In the genomic region with DNA sequence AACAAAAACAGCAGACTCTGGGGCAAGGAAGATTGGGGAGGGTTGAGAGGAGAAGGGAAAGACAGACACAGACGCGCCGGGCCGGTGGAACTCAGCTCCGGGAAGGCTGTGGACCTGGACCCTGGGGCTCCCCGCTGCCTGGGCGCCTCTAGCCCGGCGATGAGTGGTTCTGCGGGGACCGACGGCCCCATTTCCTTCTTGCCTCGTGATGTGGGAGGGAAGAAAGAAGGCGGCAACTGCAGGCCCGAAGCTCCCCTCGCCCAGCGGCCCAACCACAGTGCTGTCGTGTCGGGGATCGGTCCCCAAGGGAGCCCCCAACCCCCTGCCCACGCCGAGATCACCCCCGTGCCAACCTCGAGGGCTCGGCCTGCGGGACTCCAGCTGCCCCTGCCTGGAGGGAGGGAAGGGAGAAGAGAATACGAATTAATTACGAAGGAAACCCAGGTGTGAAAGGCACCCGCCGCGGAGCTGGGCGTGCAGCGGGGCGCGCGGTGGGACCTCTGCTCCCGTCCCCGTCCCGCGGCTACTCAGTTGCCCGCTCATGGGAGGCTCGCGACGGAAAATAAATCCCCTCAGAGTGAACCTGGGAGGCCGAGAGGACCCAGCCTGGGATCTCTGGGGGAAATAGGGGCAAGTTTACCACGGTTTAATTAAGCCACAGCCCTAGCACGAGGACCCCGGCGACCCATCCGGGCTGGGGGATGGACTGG, we compare ENCODE assay signal across 17 cellular contexts. TPM values are rescaled to one million over a fixed set of nuclear protein-coding genes. Genes with fewer than 3 reads are reported as not detected.
A peak's percentile ranks its signal among the peaks of the same experiment; 100 is the strongest.
DNase-seq lines count a peak whose midpoint lies in the region; ATAC-seq and TF ChIP-seq lines count a peak whose summit lies in the region.
"Had no signal": no experiment of that assay in that cellular context is flagged by ENCODE, and none has a peak within 500 bp of the region (broad histone marks: within the 10 kb centered on the region; RNA-seq: fewer than 3 reads in every experiment).

No MANE protein-coding gene starts in this region.

- TF ChIP-seq CTCF in H9 (conservative IDR thresholded peaks at IDR 0.05) (no peak), ovary (IDR thresholded peaks at IDR 0.05) (no peak)

- no peak overlapping the region for H2AFZ ChIP-seq in H9 (ENCODE audit: low read length)

- H3T11ph ChIP-seq in H9 (ENCODE audit: low read length): no peak overlapping the region

- no peak overlapping the region for H4K5ac ChIP-seq in H9 (ENCODE audit: insufficient read length, low read depth, low read length)

- no peaks in the 10 kb centered on the region for H3K79me2 ChIP-seq in H9 (ENCODE audit: insufficient read depth, low read length)

- DNase-seq in CD8-positive, alpha-beta memory T cell: peak in 1 of 5 donors; percentile 3
- peak; percentile 38 for DNase-seq in H9
- peak; percentile 51 for DNase-seq in ecto neural progenitor cell (ENCODE audit: low spot score)
- DNase-seq in naive thymus-derived CD8-positive, alpha-beta T cell: no peak
- no peak for DNase-seq in RPMI8226
- no peak for DNase-seq in ovary
- no peak for DNase-seq in cerebellum (ENCODE audit: low spot score)
- no peak for DNase-seq in NCI-H2029 treated with DMSO at 0.1 percent for 48 hours (lab: John Stamatoyannopoulos, UW)
- DNase-seq: activated CD4-positive, alpha-beta T cell treated with anti-CD3 and anti-CD28 coated beads for 1 hour; CD4-positive, alpha-beta T cell; colonic mucosa; foreskin melanocyte; KG1; NCI-H2029; NK-92 treated with Interleukin-12 subunit alpha and Interleukin-12 subunit beta, amount 100 ng/mL, for 24 hours; tibial artery had no signal

- H3K27me3 Mint-ChIP-seq in CD8-positive, alpha-beta memory T cell: peaks cover 74 to 89% of the 10 kb centered on the region in 2 donors
- H3K27me3 Mint-ChIP-seq in H9 (ENCODE audit: low read depth): peaks cover 92% of the 10 kb centered on the region
- H3K27me3 Mint-ChIP-seq in naive thymus-derived CD8-positive, alpha-beta T cell: peaks cover 62 to 92% (median 76%) of the 10 kb centered on the region in 5 donors

- POLR2A ChIA-PET in CD8-positive, alpha-beta memory T cell (lab: Charles Lee): no interaction called here
- POLR2A ChIA-PET in naive thymus-derived CD8-positive, alpha-beta T cell (lab: Charles Lee): interaction anchor here (0.9 kb wide), 1 partner anchor 11 kb away, joined by 3 read pairs; no protein-coding TSS in a partner anchor

- intact Hi-C loops in ovary (cut with DNase I): no loop called here

- H3K18ac ChIP-seq in H9 (ENCODE audit: insufficient read length, low read depth, low read length): peak overlapping the region; percentile 45

- H3K14ac ChIP-seq in H9 (ENCODE audit: insufficient read depth, low read length): peak overlapping the region; percentile 58; the same call in 1 of the 2 replicates

- TF ChIP-seq POLR2A in ovary (IDR thresholded peaks at IDR 0.05): no peak

- no peak overlapping the region for H2BK120ac ChIP-seq in H9 (ENCODE audit: low read depth, low read length, poor library complexity, severe bottlenecking)

- H3K4me3 ChIP-seq in CD8-positive, alpha-beta memory T cell (ENCODE audit: low read length): no peak overlapping the region
- H3K4me3 ChIP-seq in ovary: no peak overlapping the region
- H3K4me3 ChIP-seq: colonic mucosa, tibial artery had no signal

- no peak overlapping the region for H2BK15ac ChIP-seq in H9 (ENCODE audit: low read depth, low read length)

- no peaks in the 10 kb centered on the region for H4K20me1 ChIP-seq in H9 (ENCODE audit: control insufficient read depth, insufficient read depth, insufficient read length)

- peaks cover 17 to 28% (median 18%) of the 10 kb centered on the region in 3 donors for H3K4me1 Mint-ChIP-seq in CD8-positive, alpha-beta memory T cell
- H3K4me1 Mint-ChIP-seq in H9: peaks cover 53 to 60% of the 10 kb centered on the region in 2 experiments
- H3K4me1 Mint-ChIP-seq in naive thymus-derived CD8-positive, alpha-beta T cell: peaks cover 14 to 37% (median 23%) of the 10 kb centered on the region in 4 donors

- CTCF ChIA-PET in CD8-positive, alpha-beta memory T cell (lab: Charles Lee): no interaction called here

- H2BK5ac ChIP-seq in H9 (ENCODE audit: insufficient read length, low read length): no peak overlapping the region

- no peak overlapping the region for H2BK20ac ChIP-seq in H9 (ENCODE audit: low read depth, low read length, poor library complexity, severe bottlenecking)

- no peaks in the 10 kb centered on the region for H3K79me1 ChIP-seq in H9 (ENCODE audit: insufficient read depth, low read depth, low read length, poor library complexity, severe bottlenecking)

- H3K23ac ChIP-seq in H9 (ENCODE audit: insufficient read length, low read depth, low read length): no peak overlapping the region

- H4K8ac ChIP-seq in H9 (replicated peaks; ENCODE audit: insufficient read length, low read depth, low read length): no peak overlapping the region

- no peak overlapping the region for H3K27ac ChIP-seq in CD8-positive, alpha-beta memory T cell (ENCODE audit: low read depth, low read length)
- H3K27ac ChIP-seq in H9 (ENCODE audit: insufficient read length, low read depth, low read length) (no peak overlapping the region), ovary (no peak overlapping the region)
- H3K27ac ChIP-seq: colonic mucosa, tibial artery had no signal

- H3K23me2 ChIP-seq in H9 (ENCODE audit: insufficient read length, low read depth, low read length, poor library complexity, severe bottlenecking): peaks cover 26% of the 10 kb centered on the region

- H2BK12ac ChIP-seq in H9 (ENCODE audit: insufficient read length, low read depth, low read length): no peak overlapping the region

- H3K4me1 ChIP-seq in CD8-positive, alpha-beta memory T cell (ENCODE audit: insufficient read depth, low read length): peaks cover 9% of the 10 kb centered on the region
- peaks cover 19% of the 10 kb centered on the region; the same call in 1 of the 2 replicates for H3K4me1 ChIP-seq in H9 (ENCODE audit: insufficient read depth, low read length)
- no peaks in the 10 kb centered on the region for H3K4me1 ChIP-seq in ovary (ENCODE audit: insufficient read depth)
- H3K4me1 ChIP-seq: colonic mucosa had no signal

- H3K36me3 ChIP-seq in CD8-positive, alpha-beta memory T cell (ENCODE audit: insufficient read depth, low read length): no peaks in the 10 kb centered on the region
- no peaks in the 10 kb centered on the region for H3K36me3 ChIP-seq in ovary
- H3K36me3 ChIP-seq: colonic mucosa, tibial artery had no signal

- no peak overlapping the region for H3K9ac ChIP-seq in H9 (ENCODE audit: extremely low read depth, insufficient read length, low read length)

- ATAC-seq in naive thymus-derived CD8-positive, alpha-beta T cell: peak in 1 of 2 donors; percentile 34
- ATAC-seq: left lobe of liver had no signal

- peak overlapping the region in 1 of 8 donors; percentile 67 for H3K27ac Mint-ChIP-seq in CD8-positive, alpha-beta memory T cell
- peak overlapping the region in 1 of 3 experiments; percentile 89; a peak in 1 of 7 replicates for H3K27ac Mint-ChIP-seq in H9
- H3K27ac Mint-ChIP-seq in naive thymus-derived CD8-positive, alpha-beta T cell: peak overlapping the region in 2 of 10 donors; percentile 27 to 66
- H3K27ac Mint-ChIP-seq: CD4-positive, alpha-beta T cell had no signal

- H4K91ac ChIP-seq in H9 (ENCODE audit: insufficient read length, low read depth, low read length): no peak overlapping the region

- H3K4me2 ChIP-seq in H9 (ENCODE audit: insufficient read depth, insufficient read length, low read length): peak overlapping the region; percentile 77

- H2AK5ac ChIP-seq in H9 (ENCODE audit: insufficient read length, low read length): no peak overlapping the region

- peaks cover 4 to 42% (median 29%) of the 10 kb centered on the region in 5 donors for H3K9me3 Mint-ChIP-seq in CD8-positive, alpha-beta memory T cell
- no peaks in the 10 kb centered on the region; a peak in 2 of 5 replicates for H3K9me3 Mint-ChIP-seq in H9
- peaks cover 7 to 43% (median 20%) of the 10 kb centered on the region in 9 donors for H3K9me3 Mint-ChIP-seq in naive thymus-derived CD8-positive, alpha-beta T cell

- H3K4me3 Mint-ChIP-seq in CD8-positive, alpha-beta memory T cell: peak overlapping the region in 5 of 7 donors; percentile 39 to 73 (median 58)
- H3K4me3 Mint-ChIP-seq in H9: peak overlapping the region; percentile 62 to 80
- H3K4me3 Mint-ChIP-seq in naive thymus-derived CD8-positive, alpha-beta T cell: peak overlapping the region in 9 of 10 donors; percentile 4 to 72 (median 38)

- peaks cover 0 to 7% (median 0%) of the 10 kb centered on the region in 3 donors for H3K36me3 Mint-ChIP-seq in CD8-positive, alpha-beta memory T cell
- H3K36me3 Mint-ChIP-seq in H9 (ENCODE audit: insufficient read depth in 1 of 3, low read depth in 3 of 3): no peaks in the 10 kb centered on the region; a peak in 1 of 7 replicates
- peaks cover 3 to 41% (median 10%) of the 10 kb centered on the region in 3 donors for H3K36me3 Mint-ChIP-seq in naive thymus-derived CD8-positive, alpha-beta T cell

- no CpG with 5 or more reads among the region's 50 CpGs for WGBS in H9 (ENCODE audit: extremely low coverage, insufficient read length, low lambda C conversion rate)
- WGBS in ovary, 3 donors: 4 to 6% (median 4%) methylated on average over 42 to 50 of the region's 50 CpGs

- H3K9me3 ChIP-seq in CD8-positive, alpha-beta memory T cell (ENCODE audit: low read length): no peaks in the 10 kb centered on the region
- no peaks in the 10 kb centered on the region for H3K9me3 ChIP-seq in H9 (ENCODE audit: control insufficient read depth, low read depth, low read length)
- peaks cover 0 to 4% of the 10 kb centered on the region in 2 donors for H3K9me3 ChIP-seq in ovary
- H3K9me3 ChIP-seq: colonic mucosa, tibial artery had no signal

- H3K27me3 ChIP-seq in CD8-positive, alpha-beta memory T cell (ENCODE audit: insufficient read depth, low read length, poor library complexity, severe bottlenecking): peaks cover 62% of the 10 kb centered on the region
- H3K27me3 ChIP-seq in H9 (ENCODE audit: insufficient read depth, low read length) (peaks cover 14% of the 10 kb centered on the region; the same call in 1 of the 2 replicates), ovary (no peaks in the 10 kb centered on the region)

- no peak for TF ChIP-seq EP300 in ovary (IDR thresholded peaks at IDR 0.05)

- no peak overlapping the region for H3K56ac ChIP-seq in H9 (ENCODE audit: insufficient read length, low read depth, low read length)

- no peak overlapping the region for H3K4ac ChIP-seq in H9 (ENCODE audit: low read depth, low read length)

RNA-seq across cellular contexts. Expression of gene FOXD3, which starts 7.4 kb away (rescaled TPM):
- total RNA-seq in CD8-positive, alpha-beta memory T cell: not detected
- not detected for polyA plus RNA-seq in CD8-positive, alpha-beta memory T cell
- total RNA-seq in H9 (2021) (25.8 and 26.1 TPM in 2 replicates), ovary (under 1 TPM in 4 of 7 donors, not detected in 3; 0.37 to 0.79 (median 0.53) TPM), cerebellum (not detected)
- total RNA-seq in naive thymus-derived CD8-positive, alpha-beta T cell: not detected
- not detected for polyA plus RNA-seq in naive thymus-derived CD8-positive, alpha-beta T cell
- polyA plus RNA-seq in ovary: under 1 TPM; 0.20 to 0.21 TPM
- total RNA-seq: CD4-positive, alpha-beta T cell had no signal

RNA-seq across cellular contexts. Expression of gene ALG6, which starts 37.7 kb away (rescaled TPM):
- total RNA-seq in CD8-positive, alpha-beta memory T cell: 10 to 100 TPM; 21.2 to 24.6 TPM
- 25.6 TPM for polyA plus RNA-seq in CD8-positive, alpha-beta memory T cell
- total RNA-seq in H9 (2021): 21.4 and 21.9 TPM in 2 replicates
- 10 to 100 TPM; 27.7 to 31.6 TPM for total RNA-seq in naive thymus-derived CD8-positive, alpha-beta T cell
- 10 to 100 TPM; 16.3 to 22.1 (median 16.5) TPM for polyA plus RNA-seq in naive thymus-derived CD8-positive, alpha-beta T cell
- total RNA-seq in ovary: 10 to 100 TPM in 3 of 7 donors, 1 to 10 TPM in 4; 8.1 to 11.8 (median 9.1) TPM
- polyA plus RNA-seq in ovary: 10 to 100 TPM in 1 of 2 donors, 1 to 10 TPM in 1; 6.6 to 14.2 TPM
- 49.4 TPM for total RNA-seq in cerebellum

Comparison
In these comparisons a context has a peak if more than half of its experiments do, and no peak if none do; other contexts are left out.
1. DNase-seq: peak in H9 (single experiment) and ecto neural progenitor cell (single experiment); none in naive thymus-derived CD8-positive, alpha-beta T cell (0 of 10), RPMI8226 (single experiment), ovary (0 of 5), cerebellum (single experiment) and NCI-H2029 treated with DMSO at 0.1 percent for 48 hours (single experiment).
2. RNA of gene FOXD3, which starts 7.4 kb away (total RNA-seq): 25.8 to 26.1 TPM in H9; 0.37 to 0.79 TPM in ovary, not detected in CD8-positive, alpha-beta memory T cell, not detected in naive thymus-derived CD8-positive, alpha-beta T cell and not detected in cerebellum (single experiment); every median in the first group is over 10 times any median in the second.
3. Peak in every context shown above with its lines, with median percentiles within 50 percentile points of each other: H3K4me3 Mint-ChIP-seq.